Comparison of ENCODE assay signal across 1 cellular context in the genomic region with DNA sequence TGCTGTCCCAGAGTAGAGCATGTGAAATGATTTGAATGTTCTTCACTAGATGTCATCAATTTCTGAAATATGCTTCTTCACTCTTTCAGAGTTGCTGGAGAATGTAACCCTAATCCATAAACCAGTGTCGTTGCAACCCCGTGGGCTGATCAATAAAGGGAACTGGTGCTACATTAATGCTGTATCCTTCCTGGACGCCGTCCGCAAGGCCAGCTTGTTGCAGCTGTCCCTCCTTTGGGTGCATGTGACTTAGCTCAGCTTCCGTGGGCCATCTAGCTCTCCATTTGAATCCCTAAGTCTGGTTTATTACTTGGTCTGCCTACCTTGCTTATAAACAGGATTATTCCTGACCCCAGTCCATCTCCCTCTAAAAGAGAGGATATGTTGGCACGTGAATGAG.
TF ChIP-seq lines count a peak whose summit lies in the region.

No MANE protein-coding gene starts in this region.

TF ChIP-seq in WTC11, 78 proteins besides CTCF, POLR2A, EP300 and RAD21 (continued from another document):
- TF ChIP-seq, protein P1, sequence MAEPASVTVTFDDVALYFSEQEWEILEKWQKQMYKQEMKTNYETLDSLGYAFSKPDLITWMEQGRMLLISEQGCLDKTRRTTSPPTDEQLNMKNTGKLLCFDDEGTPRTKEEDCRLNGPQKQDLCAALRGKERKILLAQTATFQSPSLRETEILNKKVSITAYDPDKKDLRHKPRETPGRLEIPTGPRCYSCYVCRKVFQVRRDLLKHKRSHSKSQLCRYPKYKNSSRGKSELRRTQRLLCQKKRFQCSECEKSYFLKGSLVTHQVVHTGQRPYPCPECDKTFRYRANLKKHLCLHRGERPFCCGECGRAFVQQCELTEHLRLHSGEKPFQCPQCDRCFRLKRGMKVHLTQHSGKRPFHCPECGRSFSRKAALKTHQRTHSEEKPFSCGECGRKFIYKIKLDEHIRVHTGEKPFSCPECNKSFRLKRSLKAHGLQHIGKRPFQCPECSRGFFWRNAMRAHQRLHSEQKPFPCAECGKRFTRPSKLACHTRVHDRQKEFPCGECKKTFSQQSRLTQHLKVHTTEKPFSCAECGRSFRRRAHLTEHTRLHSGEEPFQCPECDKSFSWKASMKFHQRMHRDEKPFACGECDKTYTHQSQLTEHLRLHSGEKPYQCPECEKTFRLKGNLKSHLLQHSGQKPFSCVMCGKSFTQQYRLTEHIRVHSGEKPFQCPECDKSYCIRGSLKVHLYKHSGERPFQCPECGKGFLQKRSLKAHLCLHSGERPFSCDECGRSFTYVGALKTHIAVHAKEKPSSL (CRISPR knock-in tag; conservative IDR thresholded peaks at IDR 0.05): no peak
- no peak for TF ChIP-seq ATF2 (CRISPR knock-in tag; IDR thresholded peaks at IDR 0.05; ENCODE audit: borderline replicate concordance, low read depth)
TF ChIP-seq in WTC11: peak in this region for 0.
